ENCODE assay signal across 18 cellular contexts in the genomic region with DNA sequence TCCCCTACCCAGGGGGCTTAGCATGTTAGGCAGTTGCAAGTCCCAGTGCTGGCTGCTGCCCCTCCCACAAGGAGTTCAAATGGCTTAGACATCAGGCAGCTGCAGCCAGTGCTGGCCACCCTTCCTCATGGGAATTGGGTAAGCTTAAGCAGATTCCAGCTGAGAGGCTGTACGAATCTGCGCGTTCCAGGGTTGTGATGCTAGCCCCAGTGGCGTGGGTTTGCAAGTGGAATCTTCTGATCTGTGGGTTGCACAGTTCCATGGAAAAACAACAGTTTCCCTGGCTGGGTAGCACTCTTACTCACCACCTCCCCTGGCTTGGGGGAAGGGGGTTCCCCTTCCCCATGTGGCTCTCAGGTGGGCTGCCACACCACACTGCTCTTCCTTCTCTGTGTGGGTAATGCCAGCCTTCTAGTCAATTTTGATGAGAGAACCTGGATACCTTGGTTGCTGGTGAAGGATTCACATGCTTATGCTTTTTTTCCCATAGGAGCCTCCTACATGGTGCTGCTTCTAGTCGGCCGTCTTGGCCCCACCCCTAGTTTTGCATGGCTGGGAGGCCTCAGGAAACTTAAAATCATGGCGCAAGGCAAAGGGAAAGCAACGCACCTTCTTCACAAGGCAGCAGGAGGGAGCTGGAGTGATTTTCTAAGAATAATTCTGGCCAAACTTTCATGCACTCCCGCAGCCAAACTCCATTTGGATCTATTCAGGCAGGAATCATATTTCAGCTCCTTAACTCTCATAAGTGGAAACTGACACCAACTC. TPM values are rescaled to one million over a fixed set of nuclear protein-coding genes. Genes with fewer than 3 reads are reported as not detected.
A peak's percentile ranks its signal among the peaks of the same experiment; 100 is the strongest.
DNase-seq lines count a peak whose midpoint lies in the region; ATAC-seq, FAIRE-seq and TF ChIP-seq lines count a peak whose summit lies in the region.
"Had no signal": no experiment of that assay in that cellular context is flagged by ENCODE, and none has a peak within 500 bp of the region (broad histone marks: within the 10 kb centered on the region; RNA-seq: fewer than 3 reads in every experiment).

No MANE protein-coding gene starts in this region.

- no peaks in the 10 kb centered on the region for H3K36me3 Mint-ChIP-seq in activated CD4-positive, alpha-beta T cell treated with anti-CD3 and anti-CD28 coated beads, Interleukin-2, amount 10 ng/mL, durations not matched to agents 7 days and 5 days (ENCODE audit: low read depth)
- H3K36me3 Mint-ChIP-seq: type B pancreatic cell had no signal

- no peaks in the 10 kb centered on the region for H3K9me3 ChIP-seq in aorta (ENCODE audit: control insufficient read depth, low read length)
- H3K9me3 ChIP-seq: Caco-2, esophagus muscularis mucosa, pancreas had no signal

- CTCF ChIA-PET in activated CD4-positive, alpha-beta T cell treated with anti-CD3 and anti-CD28 coated beads, Interleukin-2, amount 10 ng/mL, durations not matched to agents 7 days and 5 days (lab: Charles Lee), result no interaction called here

- no peak for FAIRE-seq in RCC 7860 (lab: Jason Lieb, UNC)
- FAIRE-seq: pancreas had no signal

- intact Hi-C loops in posterior vena cava (cut with DNase I), result no loop called here
- intact Hi-C loops in aorta (cut with DNase I), result no loop called here

- H3K9me3 Mint-ChIP-seq in activated CD4-positive, alpha-beta T cell treated with anti-CD3 and anti-CD28 coated beads, Interleukin-2, amount 10 ng/mL, durations not matched to agents 7 days and 5 days, result no peaks in the 10 kb centered on the region
- H3K9me3 Mint-ChIP-seq: type B pancreatic cell had no signal

- peaks cover 33% of the 10 kb centered on the region for H3K27me3 Mint-ChIP-seq in activated CD4-positive, alpha-beta T cell treated with anti-CD3 and anti-CD28 coated beads, Interleukin-2, amount 10 ng/mL, durations not matched to agents 7 days and 5 days

- no peak overlapping the region for H3K27ac Mint-ChIP-seq in activated CD4-positive, alpha-beta T cell treated with anti-CD3 and anti-CD28 coated beads, Interleukin-2, amount 10 ng/mL, durations not matched to agents 7 days and 5 days
- H3K27ac Mint-ChIP-seq: type B pancreatic cell had no signal

- peak; percentile 16 for DNase-seq in activated CD4-positive, alpha-beta T cell treated with anti-CD3 and anti-CD28 coated beads for 48 hours
- no peak for DNase-seq in activated CD4-positive, alpha-beta T cell treated with anti-CD3 and anti-CD28 coated beads, Interleukin-2, amount 10 ng/mL, durations not matched to agents 7 days and 5 days
- DNase-seq in NCI-H2107 treated with DMSO at 0.1 percent for 48 hours (lab: John Stamatoyannopoulos, UW; ENCODE audit: unreplicated experiment) (peak; percentile 85), fibroblast of mammary gland (ENCODE audit: low read depth) (peak; percentile 70), posterior vena cava (ENCODE audit: low spot score) (peak; percentile 82), aorta (no peak), RCC 7860 (ENCODE audit: low spot score) (no peak), T1000 (lab: John Stamatoyannopoulos, UW) (no peak)
- DNase-seq: ACHN; activated CD4-positive, alpha-beta T cell treated with anti-CD3 and anti-CD28 coated beads for 1 hour; Caco-2; mesendoderm; NCI-H1048; stimulated activated CD8-positive, alpha-beta memory T cell treated with anti-CD3 and anti-CD28 coated beads, Interleukin-4, amount 100 ng/mL, for 48 hours had no signal

- POLR2A ChIA-PET in activated CD4-positive, alpha-beta T cell treated with anti-CD3 and anti-CD28 coated beads, Interleukin-2, amount 10 ng/mL, durations not matched to agents 7 days and 5 days (lab: Charles Lee), result no interaction called here

- 51 to 59% methylated on average over 9 of the region's 9 CpGs for WGBS in aorta, 2 donors

- no peaks in the 10 kb centered on the region for H3K36me3 ChIP-seq in aorta (ENCODE audit: control insufficient read depth in 1 of 2, insufficient read depth in 2 of 2, low read length in 1 of 2)
- H3K36me3 ChIP-seq: esophagus muscularis mucosa, pancreas had no signal

- TF ChIP-seq CTCF in fibroblast of mammary gland (conservative IDR thresholded peaks at IDR 0.05; ENCODE audit: control insufficient read depth, insufficient read depth, low read depth, low read length), result no peak

- H3K4me1 Mint-ChIP-seq in activated CD4-positive, alpha-beta T cell treated with anti-CD3 and anti-CD28 coated beads, Interleukin-2, amount 10 ng/mL, durations not matched to agents 7 days and 5 days, result no peaks in the 10 kb centered on the region

- ATAC-seq in aorta (ENCODE audit: low FRiP score), result no peak
- ATAC-seq: pancreas had no signal

- no peaks in the 10 kb centered on the region for H3K27me3 ChIP-seq in aorta (ENCODE audit: control insufficient read depth in 1 of 2, insufficient read depth in 2 of 2, low read length in 1 of 2)
- H3K27me3 ChIP-seq: pancreas had no signal

- H3K27ac ChIP-seq in aorta (ENCODE audit: low read depth in 1 of 2, low read length in 2 of 2), result no peak overlapping the region
- H3K27ac ChIP-seq: coronary artery, pancreas had no signal

- H3K4me3 ChIP-seq in fibroblast of mammary gland (ENCODE audit: control insufficient read depth, low read depth, low read length) (no peak overlapping the region), aorta (ENCODE audit: low read length in 2 of 2) (no peak overlapping the region)
- H3K4me3 ChIP-seq: coronary artery, esophagus muscularis mucosa, pancreas had no signal

- no peaks in the 10 kb centered on the region for H3K4me1 ChIP-seq in aorta (ENCODE audit: control insufficient read depth in 1 of 2, insufficient read depth in 2 of 2, low read length in 2 of 2)
- H3K4me1 ChIP-seq: Caco-2, pancreas had no signal

- no peak overlapping the region for H3K4me3 Mint-ChIP-seq in activated CD4-positive, alpha-beta T cell treated with anti-CD3 and anti-CD28 coated beads, Interleukin-2, amount 10 ng/mL, durations not matched to agents 7 days and 5 days
- H3K4me3 Mint-ChIP-seq: type B pancreatic cell had no signal

RNA-seq across cellular contexts. Expression of gene DYNLT2, which starts 13.0 kb away (rescaled TPM):
- 1 to 10 TPM; 2.2 to 2.5 TPM for total RNA-seq in activated CD4-positive, alpha-beta T cell treated with anti-CD3 and anti-CD28 coated beads, Interleukin-2, amount 10 ng/mL, durations not matched to agents 7 days and 5 days
- total RNA-seq in posterior vena cava (1 to 10 TPM; 1.1 TPM), aorta (1 to 10 TPM; 1.2 to 2.8 TPM)
- 1 to 10 TPM; 1.6 to 1.9 TPM for polyA plus RNA-seq in aorta

RNA-seq across cellular contexts. Expression of gene ERMARD, which starts 13.0 kb away (rescaled TPM):
- total RNA-seq in activated CD4-positive, alpha-beta T cell treated with anti-CD3 and anti-CD28 coated beads, Interleukin-2, amount 10 ng/mL, durations not matched to agents 7 days and 5 days, result 10 to 100 TPM; 28.1 to 35.6 TPM
- total RNA-seq in posterior vena cava, result 10 to 100 TPM; 19.6 to 22.1 TPM
- total RNA-seq in aorta, result 10 to 100 TPM; 15.0 to 29.3 TPM
- 10 to 100 TPM; 10.3 to 72.8 TPM for polyA plus RNA-seq in aorta

RNA-seq across cellular contexts. Expression of gene PHF10, which starts 14.1 kb away (rescaled TPM):
- 10 to 100 TPM; 57.4 to 59.7 TPM for total RNA-seq in activated CD4-positive, alpha-beta T cell treated with anti-CD3 and anti-CD28 coated beads, Interleukin-2, amount 10 ng/mL, durations not matched to agents 7 days and 5 days
- total RNA-seq in posterior vena cava, result 10 to 100 TPM; 36.2 to 57.6 TPM
- 10 to 100 TPM; 59.4 to 59.8 TPM for total RNA-seq in aorta
- polyA plus RNA-seq in aorta, result 10 to 100 TPM; 49.9 to 54.3 TPM

RNA-seq across cellular contexts. Expression of gene C6orf120, which starts 36.5 kb away (rescaled TPM):
- total RNA-seq in activated CD4-positive, alpha-beta T cell treated with anti-CD3 and anti-CD28 coated beads, Interleukin-2, amount 10 ng/mL, durations not matched to agents 7 days and 5 days, result 10 to 100 TPM; 17.0 to 20.9 TPM
- total RNA-seq in posterior vena cava (10 to 100 TPM; 24.6 to 25.5 TPM), aorta (10 to 100 TPM; 18.3 to 20.6 TPM)
- 1 to 10 TPM; 7.9 to 9.0 TPM for polyA plus RNA-seq in aorta

RNA-seq across cellular contexts. Expression of gene WDR27, which starts 36.6 kb away (rescaled TPM):
- 10 to 100 TPM; 18.1 to 21.9 TPM for total RNA-seq in activated CD4-positive, alpha-beta T cell treated with anti-CD3 and anti-CD28 coated beads, Interleukin-2, amount 10 ng/mL, durations not matched to agents 7 days and 5 days
- total RNA-seq in posterior vena cava (10 to 100 TPM; 17.1 to 20.9 TPM), aorta (10 to 100 TPM; 30.0 to 50.7 TPM)
- polyA plus RNA-seq in aorta, result 10 to 100 TPM in 1 of 2 donors, 1 to 10 TPM in 1; 4.5 to 58.7 TPM

Comparison
In these comparisons a context has a peak if more than half of its experiments do, and no peak if none do; other contexts are left out.
1. DNase-seq: peak in activated CD4-positive, alpha-beta T cell treated with anti-CD3 and anti-CD28 coated beads for 48 hours (single experiment), NCI-H2107 treated with DMSO at 0.1 percent for 48 hours (single experiment), fibroblast of mammary gland (single experiment) and posterior vena cava (single experiment); none in activated CD4-positive, alpha-beta T cell treated with anti-CD3 and anti-CD28 coated beads, Interleukin-2, amount 10 ng/mL, durations not matched to agents 7 days and 5 days (single experiment), aorta (0 of 2), RCC 7860 (single experiment) and T1000 (single experiment).